Comparison of ENCODE assay signal across 21 cellular contexts in the genomic region with DNA sequence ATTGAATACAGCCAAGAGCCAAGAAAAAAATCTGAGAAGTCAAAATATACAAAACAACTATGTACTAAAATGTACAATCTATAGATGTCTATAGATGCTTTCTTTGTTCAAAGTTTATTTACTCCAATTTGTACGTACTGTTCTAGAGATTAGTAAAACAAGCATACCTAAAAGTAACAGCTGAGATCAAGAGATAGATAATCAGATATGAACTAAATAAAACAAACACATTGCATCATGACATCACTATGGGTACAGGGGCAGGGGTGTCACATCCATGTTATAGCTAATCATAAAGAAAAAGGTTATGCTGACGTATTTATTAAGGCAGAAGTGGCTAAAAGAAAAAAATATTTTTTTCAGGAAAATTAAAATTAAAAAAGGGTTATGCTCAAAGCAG.
DNase-seq lines count a peak whose midpoint lies in the region; ATAC-seq, FAIRE-seq and TF ChIP-seq lines count a peak whose summit lies in the region.
"Had no signal": no experiment of that assay in that cellular context is flagged by ENCODE, and none has a peak within 500 bp of the region (broad histone marks: within the 10 kb centered on the region; RNA-seq: fewer than 3 reads in every experiment).

No MANE protein-coding gene starts in this region.

- H3K4me3 ChIP-seq in WERI-Rb-1 (ENCODE audit: low read depth, low read length), result no peak overlapping the region
- H3K4me3 ChIP-seq: BLaER1, GM23338 had no signal

- DNase-seq in WERI-Rb-1 (no peak), memory B cell (ENCODE audit: low spot score in 2 of 2) (no peak), DMS79 (lab: John Stamatoyannopoulos, UW) (no peak), GM19239 (ENCODE audit: insufficient read length, low spot score) (no peak)
- no peak for DNase-seq in activated naive CD4-positive, alpha-beta T cell treated with anti-CD3 and anti-CD28 coated beads, Interleukin-2, amount 50 U/mL, for 72 hours (ENCODE audit: low spot score in 2 of 2)
- DNase-seq: CD8-positive, alpha-beta memory T cell; DMS 273 treated with DMSO at 0.1 percent for 48 hours; GDM1; HCEC 1CT; NCI-H1105; NCI-H1694; NCI-H2081 treated with DMSO at 0.1 percent for 48 hours; NCI-H510A; NCI-H748 treated with DMSO at 0.1 percent for 48 hours; Right ventricle myocardium superior had no signal

- peaks cover 11% of the 10 kb centered on the region for H3K4me1 Mint-ChIP-seq in memory B cell

- no peaks in the 10 kb centered on the region for H3K27me3 ChIP-seq in WERI-Rb-1 (ENCODE audit: insufficient read depth, low read depth, severe bottlenecking)
- H3K27me3 ChIP-seq: BLaER1 had no signal

- no peak for ATAC-seq in memory B cell (ENCODE audit: low read depth)
- ATAC-seq in HG02588 (IDR thresholded peaks at IDR 0.05; ENCODE audit: unreplicated experiment), result no peak
- ATAC-seq in activated naive CD4-positive, alpha-beta T cell treated with anti-CD3 and anti-CD28 coated beads, Interleukin-2, amount 50 U/mL, for 72 hours, result no peak
- ATAC-seq: GM23338 had no signal

- peak; percentile 46 for FAIRE-seq in G401.6 (lab: Jason Lieb, UNC)
- no peak for FAIRE-seq in GM19239 (lab: Jason Lieb, UNC)
- FAIRE-seq: RCC 7860 had no signal

- peak overlapping the region; percentile 93 for H3K27ac ChIP-seq in 22Rv1
- peak overlapping the region; percentile 73; the same call in 1 of the 2 replicates for H3K27ac ChIP-seq in WERI-Rb-1
- H3K27ac ChIP-seq: BLaER1 had no signal

- peaks cover 8% of the 10 kb centered on the region for H3K36me3 Mint-ChIP-seq in memory B cell
- peaks cover 0 to 7% of the 10 kb centered on the region in 2 donors for H3K36me3 Mint-ChIP-seq in activated naive CD4-positive, alpha-beta T cell treated with anti-CD3 and anti-CD28 coated beads, Interleukin-2, amount 50 U/mL, for 72 hours

- H3K27ac Mint-ChIP-seq in memory B cell, result peak overlapping the region; percentile 48
- no peak overlapping the region for H3K27ac Mint-ChIP-seq in activated naive CD4-positive, alpha-beta T cell treated with anti-CD3 and anti-CD28 coated beads, Interleukin-2, amount 50 U/mL, for 72 hours
- H3K27ac Mint-ChIP-seq: GM23338 had no signal

- H3K9me3 Mint-ChIP-seq in memory B cell, result no peaks in the 10 kb centered on the region
- H3K9me3 Mint-ChIP-seq in activated naive CD4-positive, alpha-beta T cell treated with anti-CD3 and anti-CD28 coated beads, Interleukin-2, amount 50 U/mL, for 72 hours, result no peaks in the 10 kb centered on the region

- no peaks in the 10 kb centered on the region for H3K9me3 ChIP-seq in WERI-Rb-1 (ENCODE audit: severe bottlenecking)

- no peak overlapping the region for H3K4me3 Mint-ChIP-seq in memory B cell
- H3K4me3 Mint-ChIP-seq: CD8-positive, alpha-beta memory T cell; GM23338 had no signal

- TF ChIP-seq CTCF in 22Rv1 (IDR thresholded peaks at IDR 0.05) (no peak), WERI-Rb-1 (IDR thresholded peaks at IDR 0.05; ENCODE audit: low read depth, low read length) (no peak)

- no peaks in the 10 kb centered on the region for H3K27me3 Mint-ChIP-seq in memory B cell
- H3K27me3 Mint-ChIP-seq: CD8-positive, alpha-beta memory T cell had no signal

- peaks cover 6% of the 10 kb centered on the region; the same call in 1 of the 2 replicates for H3K36me3 ChIP-seq in WERI-Rb-1
- H3K36me3 ChIP-seq: BLaER1 had no signal
